Comparison of ENCODE assay signal across 19 cellular contexts in genomic region chr9:86664603-86665002, GRCh38.
DNase-seq lines count a peak whose midpoint lies in the region; ATAC-seq and TF ChIP-seq lines count a peak whose summit lies in the region.
"Had no signal": no experiment of that assay in that cellular context is flagged by ENCODE, and none has a peak within 500 bp of the region (broad histone marks: within the 10 kb centered on the region; RNA-seq: fewer than 3 reads in every experiment).

No MANE protein-coding gene starts in this region.

- no CpG with 5 or more reads among the region's 7 CpGs for WGBS in neuronal stem cell (ENCODE audit: extremely low coverage in 2 of 2, insufficient read length in 2 of 2, insufficient replicate concordance in 1 of 2), 2 donors

- no peak overlapping the region for H3K9ac ChIP-seq in neuronal stem cell (ENCODE audit: low read depth, low read length, poor library complexity)
- H3K9ac ChIP-seq: GM23248 had no signal

- H2BK15ac ChIP-seq in neuronal stem cell (ENCODE audit: low read length): no peak overlapping the region

- in situ Hi-C loops in astrocyte of the spinal cord (cut with HindIII; ENCODE audit: low sequenced_read_pairs): no loop called here
- in situ Hi-C loops in brain microvascular endothelial cell (cut with HindIII; ENCODE audit: low pct_ligation_motif_present, low sequenced_read_pairs): no loop called here

- H3K9me3 ChIP-seq in neuronal stem cell (replicated peaks in 1 of 2; ENCODE audit: control insufficient read depth in 2 of 2, insufficient read depth in 1 of 2, low read depth in 1 of 2, low read length in 2 of 2): no peaks in the 10 kb centered on the region

- H4K8ac ChIP-seq in neuronal stem cell (ENCODE audit: low read depth, low read length): no peak overlapping the region

- no peaks in the 10 kb centered on the region for H3K27me3 Mint-ChIP-seq in mesothelial cell of epicardium (ENCODE audit: low read depth)
- no peaks in the 10 kb centered on the region for H3K27me3 Mint-ChIP-seq in stimulated activated naive B cell treated with anti-CD40 and anti-IgM and Interleukin-4, amounts not matched to agents 10 μg/mL and 1 μg/mL and 100 μg/mL, for 72 hours
- no peaks in the 10 kb centered on the region for H3K27me3 Mint-ChIP-seq in activated naive CD4-positive, alpha-beta T cell treated with anti-CD3 and anti-CD28 coated beads, Interleukin-2, amount 10 ng/mL, durations not matched to agents 7 days and 5 days

- H3K79me1 ChIP-seq in neuronal stem cell (ENCODE audit: low read depth, low read length): no peaks in the 10 kb centered on the region

- no peaks in the 10 kb centered on the region for H3K9me3 Mint-ChIP-seq in mesothelial cell of epicardium
- no peaks in the 10 kb centered on the region for H3K9me3 Mint-ChIP-seq in stimulated activated naive B cell treated with anti-CD40 and anti-IgM and Interleukin-4, amounts not matched to agents 10 μg/mL and 1 μg/mL and 100 μg/mL, for 72 hours
- no peaks in the 10 kb centered on the region for H3K9me3 Mint-ChIP-seq in activated naive CD4-positive, alpha-beta T cell treated with anti-CD3 and anti-CD28 coated beads, Interleukin-2, amount 10 ng/mL, durations not matched to agents 7 days and 5 days
- H3K9me3 Mint-ChIP-seq: H9, HFFc6 had no signal

- CTCF ChIA-PET in activated naive CD4-positive, alpha-beta T cell treated with anti-CD3 and anti-CD28 coated beads, Interleukin-2, amount 10 ng/mL, durations not matched to agents 7 days and 5 days (lab: Charles Lee): no interaction called here

- H2BK120ac ChIP-seq in neuronal stem cell (ENCODE audit: low read depth, low read length): no peak overlapping the region

- no peak overlapping the region for H2BK12ac ChIP-seq in neuronal stem cell (ENCODE audit: low read length)

- no peak overlapping the region for H2AK5ac ChIP-seq in neuronal stem cell (ENCODE audit: low read depth, low read length)

- no peak overlapping the region for H3K27ac Mint-ChIP-seq in mesothelial cell of epicardium
- no peak overlapping the region for H3K27ac Mint-ChIP-seq in stimulated activated naive B cell treated with anti-CD40 and anti-IgM and Interleukin-4, amounts not matched to agents 10 μg/mL and 1 μg/mL and 100 μg/mL, for 72 hours
- no peak overlapping the region for H3K27ac Mint-ChIP-seq in activated naive CD4-positive, alpha-beta T cell treated with anti-CD3 and anti-CD28 coated beads, Interleukin-2, amount 10 ng/mL, durations not matched to agents 7 days and 5 days
- H3K27ac Mint-ChIP-seq: CD4-positive, alpha-beta memory T cell; H9; HFFc6 had no signal

- TF ChIP-seq CTCF in astrocyte of the spinal cord (IDR thresholded peaks at IDR 0.05; ENCODE audit: low read depth, low read length): no peak
- TF ChIP-seq CTCF in brain microvascular endothelial cell (IDR thresholded peaks at IDR 0.05; ENCODE audit: low read depth, low read length, missing control alignments): no peak
- no peak for TF ChIP-seq CTCF in mesothelial cell of epicardium (IDR thresholded peaks at IDR 0.05; ENCODE audit: unreplicated experiment)

- H3K27me3 ChIP-seq in neuronal stem cell (ENCODE audit: control insufficient read depth in 3 of 3, insufficient read depth in 3 of 3, low read depth in 1 of 3, low read length in 3 of 3): no peaks in the 10 kb centered on the region
- no peaks in the 10 kb centered on the region for H3K27me3 ChIP-seq in brain microvascular endothelial cell (replicated peaks)

- no peak overlapping the region for H2BK5ac ChIP-seq in neuronal stem cell (ENCODE audit: low read length)

- H3K4me3 Mint-ChIP-seq in mesothelial cell of epicardium: no peak overlapping the region
- H3K4me3 Mint-ChIP-seq in stimulated activated naive B cell treated with anti-CD40 and anti-IgM and Interleukin-4, amounts not matched to agents 10 μg/mL and 1 μg/mL and 100 μg/mL, for 72 hours: no peak overlapping the region
- no peak overlapping the region for H3K4me3 Mint-ChIP-seq in activated naive CD4-positive, alpha-beta T cell treated with anti-CD3 and anti-CD28 coated beads, Interleukin-2, amount 10 ng/mL, durations not matched to agents 7 days and 5 days
- H3K4me3 Mint-ChIP-seq: CD4-positive, alpha-beta memory T cell; H9; HFFc6 had no signal

- no peaks in the 10 kb centered on the region for H3K36me3 Mint-ChIP-seq in mesothelial cell of epicardium
- no peaks in the 10 kb centered on the region for H3K36me3 Mint-ChIP-seq in stimulated activated naive B cell treated with anti-CD40 and anti-IgM and Interleukin-4, amounts not matched to agents 10 μg/mL and 1 μg/mL and 100 μg/mL, for 72 hours
- no peaks in the 10 kb centered on the region for H3K36me3 Mint-ChIP-seq in activated naive CD4-positive, alpha-beta T cell treated with anti-CD3 and anti-CD28 coated beads, Interleukin-2, amount 10 ng/mL, durations not matched to agents 7 days and 5 days
- H3K36me3 Mint-ChIP-seq: CD4-positive, alpha-beta memory T cell had no signal

- H3K36me3 ChIP-seq in neuronal stem cell (replicated peaks in 1 of 2; ENCODE audit: control insufficient read depth in 2 of 2, insufficient read depth in 2 of 2, low read length in 2 of 2) (no peaks in the 10 kb centered on the region), brain microvascular endothelial cell (replicated peaks) (no peaks in the 10 kb centered on the region)

- DNase-seq in M059J (ENCODE audit: low read depth) (peak; percentile 51), astrocyte of the spinal cord (ENCODE audit: low read depth, low spot score) (peak; percentile 29), iris pigment epithelial cell (ENCODE audit: low read depth) (peak; percentile 15), neuronal stem cell (ENCODE audit: low spot score) (no peak), brain microvascular endothelial cell (no peak), mesothelial cell of epicardium (ENCODE audit: low spot score in 2 of 2, unreplicated experiment in 2 of 2) (no peak)
- no peak for DNase-seq in stimulated activated naive B cell treated with anti-CD40 and anti-IgM and Interleukin-4, amounts not matched to agents 10 μg/mL and 1 μg/mL and 100 μg/mL, for 72 hours
- no peak for DNase-seq in activated naive CD4-positive, alpha-beta T cell treated with anti-CD3 and anti-CD28 coated beads, Interleukin-2, amount 10 ng/mL, durations not matched to agents 7 days and 5 days
- DNase-seq: C1 segment of cervical spinal cord; Calu3; CD4-positive, alpha-beta memory T cell; COR-L47; DMS53; DMS79 treated with DMSO at 0.1 percent for 48 hours; GM23248; H9; HFFc6 had no signal

- H3K18ac ChIP-seq in neuronal stem cell (ENCODE audit: low read length): peak overlapping the region; percentile 20

- no peak for ATAC-seq in stimulated activated naive B cell treated with anti-CD40 and anti-IgM and Interleukin-4, amounts not matched to agents 10 μg/mL and 1 μg/mL and 100 μg/mL, for 72 hours (replicated peaks)
- ATAC-seq: GM12878, HCT116 had no signal

- H3K27ac ChIP-seq in neuronal stem cell (replicated peaks; ENCODE audit: low read length) (no peak overlapping the region), brain microvascular endothelial cell (no peak overlapping the region)
- H3K27ac ChIP-seq: GM23248 had no signal

- no peak overlapping the region for H3K4me2 ChIP-seq in neuronal stem cell (ENCODE audit: insufficient read depth, low read length, poor library complexity, severe bottlenecking)

- no peak overlapping the region for H2AFZ ChIP-seq in neuronal stem cell (ENCODE audit: low read length)
- H2AFZ ChIP-seq: GM23248 had no signal

- H4K91ac ChIP-seq in neuronal stem cell (ENCODE audit: low read depth, low read length, poor library complexity): no peak overlapping the region

- H3K14ac ChIP-seq in neuronal stem cell (ENCODE audit: low read length): no peak overlapping the region

- no peak overlapping the region for H3K23ac ChIP-seq in neuronal stem cell (ENCODE audit: low read depth, low read length, poor library complexity)

- no peak overlapping the region for H3K4ac ChIP-seq in neuronal stem cell (ENCODE audit: low read length)

- H3K4me1 ChIP-seq in neuronal stem cell (ENCODE audit: control insufficient read depth in 2 of 2, insufficient read depth in 1 of 2, low read depth in 1 of 2, low read length in 2 of 2): peaks cover 0 to 3% of the 10 kb centered on the region in 2 donors

- H3K4me3 ChIP-seq in astrocyte of the spinal cord (ENCODE audit: low read depth, low read length): no peak overlapping the region
- no peak overlapping the region for H3K4me3 ChIP-seq in neuronal stem cell (ENCODE audit: low read length in 2 of 2)
- H3K4me3 ChIP-seq in brain microvascular endothelial cell (ENCODE audit: low read depth, low read length): no peak overlapping the region
- H3K4me3 ChIP-seq: GM12878, GM23248 had no signal

- peaks cover 13% of the 10 kb centered on the region for H3K4me1 Mint-ChIP-seq in mesothelial cell of epicardium
- no peaks in the 10 kb centered on the region for H3K4me1 Mint-ChIP-seq in stimulated activated naive B cell treated with anti-CD40 and anti-IgM and Interleukin-4, amounts not matched to agents 10 μg/mL and 1 μg/mL and 100 μg/mL, for 72 hours
- peaks cover 7% of the 10 kb centered on the region for H3K4me1 Mint-ChIP-seq in activated naive CD4-positive, alpha-beta T cell treated with anti-CD3 and anti-CD28 coated beads, Interleukin-2, amount 10 ng/mL, durations not matched to agents 7 days and 5 days
- H3K4me1 Mint-ChIP-seq: H9 had no signal

Comparison
In these comparisons a context has a peak if more than half of its experiments do, and no peak if none do; other contexts are left out.
1. DNase-seq: peak in M059J (single experiment), astrocyte of the spinal cord (single experiment) and iris pigment epithelial cell (single experiment); none in neuronal stem cell (single experiment), brain microvascular endothelial cell (single experiment), mesothelial cell of epicardium (0 of 2), stimulated activated naive B cell treated with anti-CD40 and anti-IgM and Interleukin-4, amounts not matched to agents 10 μg/mL and 1 μg/mL and 100 μg/mL, for 72 hours (single experiment) and activated naive CD4-positive, alpha-beta T cell treated with anti-CD3 and anti-CD28 coated beads, Interleukin-2, amount 10 ng/mL, durations not matched to agents 7 days and 5 days (single experiment).